29 cellular contexts compared by ENCODE assay signal in genomic region chr1:52189898-52190480, GRCh38.
"Had no signal": no experiment of that assay in that cellular context is flagged by ENCODE, and none has a peak within 500 bp of the region (broad histone marks: within the 10 kb centered on the region; RNA-seq: fewer than 3 reads in every experiment).

No MANE protein-coding gene starts in this region.

- H3K27me3 ChIP-seq: ascending aorta, cardiac muscle cell, colonic mucosa, gastroesophageal sphincter, neutrophil, vagina had no signal

- H3K4me3 ChIP-seq: ascending aorta, cardiac muscle cell, colonic mucosa, gastroesophageal sphincter, skin epidermis, thoracic aorta, vagina had no signal

- H3K9me3 ChIP-seq: ascending aorta, colonic mucosa, gastroesophageal sphincter, neutrophil, thoracic aorta, vagina had no signal

- H3K4me1 ChIP-seq: colonic mucosa had no signal

- H3K27ac ChIP-seq: ascending aorta, cardiac muscle cell, colonic mucosa, gastroesophageal sphincter, neutrophil, skin epidermis, thoracic aorta, vagina had no signal

- H3K36me3 ChIP-seq: ascending aorta, cardiac muscle cell, colonic mucosa, gastroesophageal sphincter, neutrophil, thoracic aorta, vagina had no signal

- ATAC-seq: gastroesophageal sphincter; left cardiac atrium; sciatic nerve; stimulated activated naive CD8-positive, alpha-beta T cell treated with anti-CD3 and anti-CD28 coated beads, Interleukin-15, Interleukin-2, amounts not matched to agents 100 U/mL and 50 U/mL, for 24 hours had no signal

- DNase-seq: activated CD4-positive, alpha-beta memory T cell treated with anti-CD3 and anti-CD28 coated beads, Interleukin-2, amount 10 ng/mL, durations not matched to agents 7 days and 5 days; activated CD4-positive, alpha-beta T cell treated with anti-CD3 and anti-CD28 coated beads for 1 hour; activated CD4-positive, alpha-beta T cell treated with anti-CD3 and anti-CD28 coated beads, Interleukin-2, amount 10 ng/mL, durations not matched to agents 7 days and 5 days; activated CD8-positive, alpha-beta memory T cell treated with anti-CD3 and anti-CD28 coated beads, Interleukin-2, amount 50 U/mL, for 48 hours; activated gamma-delta T cell; activated naive CD4-positive, alpha-beta T cell treated with anti-CD3 and anti-CD28 coated beads, Interleukin-2, amount 10 ng/mL, durations not matched to agents 7 days and 5 days; activated naive CD8-positive, alpha-beta T cell treated with anti-CD3 and anti-CD28 coated beads, Interleukin-2, amount 10 ng/mL, durations not matched to agents 7 days and 5 days; activated T-cell treated with anti-CD3 and anti-CD28 coated beads, Interleukin-2, amount 50 U/mL, for 24 hours; cerebellar nuclear complex; colonic mucosa; effector memory CD4-positive, alpha-beta T cell; head of caudate nucleus; hippocampal formation; left cardiac atrium; mammary epithelial cell; naive B cell; nephron progenitor cell; stimulated activated CD4-positive, alpha-beta T cell treated with anti-CD3 and anti-CD28 coated beads, Interleukin-12 subunit alpha, Interleukin-12 subunit beta, amount 100 ng/mL, for 4 hours; stimulated activated CD4-positive, alpha-beta T cell treated with anti-CD3 and anti-CD28 coated beads, Interleukin-4, amount 100 ng/mL, for 1 hour; stimulated activated naive CD8-positive, alpha-beta T cell treated with anti-CD3 and anti-CD28 coated beads, Interleukin-15, Interleukin-2, amounts not matched to agents 100 U/mL and 50 U/mL, for 24 hours; T1000 had no signal
